In genomic region chr9:93976081-93976480, GRCh38 we compare ENCODE assay signal across 9 cellular contexts. TPM values are rescaled to one million over a fixed set of nuclear protein-coding genes. Genes with fewer than 3 reads are reported as not detected.
"Had no signal": no experiment of that assay in that cellular context is flagged by ENCODE, and none has a peak within 500 bp of the region (broad histone marks: within the 10 kb centered on the region; RNA-seq: fewer than 3 reads in every experiment).

No MANE protein-coding gene starts in this region.

- H2AFZ ChIP-seq: GM23338 had no signal

- H3K36me3 ChIP-seq: HAP-1 had no signal

- H3K27ac ChIP-seq: HL-60 had no signal

- H3K4me1 ChIP-seq: HAP-1 had no signal

- ATAC-seq: GM23338, HCT116 had no signal

- H3K4me3 ChIP-seq: GM23338, HAP-1 had no signal

- H3K4me2 ChIP-seq: GM23338 had no signal

- DNase-seq: HFFc6, KG1 had no signal

- H3K9me3 ChIP-seq: HAP-1 had no signal

- FAIRE-seq: H1, H54 had no signal

RNA-seq across cellular contexts. Expression of gene BARX1, which starts 20.9 kb away (rescaled TPM):
- total RNA-seq: HFFc6, HT1080 had no signal
